1 cellular context compared by ENCODE assay signal in the genomic region with DNA sequence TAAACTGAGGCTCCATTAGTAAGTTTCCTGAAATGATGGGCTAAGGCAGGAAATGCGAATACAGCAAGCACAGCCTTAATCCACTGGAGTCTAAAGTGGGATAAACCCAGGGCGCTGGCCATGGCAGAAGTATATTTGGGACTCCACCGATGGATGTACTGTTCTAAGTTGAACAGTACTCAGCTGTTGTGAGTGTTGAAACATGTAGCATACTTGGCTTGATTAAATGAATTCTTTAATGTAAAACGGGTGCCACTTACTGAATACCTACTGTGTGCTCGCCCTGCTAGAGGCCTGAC.
TF ChIP-seq lines count a peak whose summit lies in the region.

No MANE protein-coding gene starts in this region.

TF ChIP-seq in endothelial cell of umbilical vein, 7 proteins besides CTCF, POLR2A, EP300 and RAD21:
- no peak for TF ChIP-seq MYC (IDR thresholded peaks at IDR 0.05; ENCODE audit: low read depth, low read length)
- TF ChIP-seq GATA2 (IDR thresholded peaks at IDR 0.05; ENCODE audit: insufficient read depth, insufficient read length, low read depth, low read length): no peak
- TF ChIP-seq, protein P1, sequence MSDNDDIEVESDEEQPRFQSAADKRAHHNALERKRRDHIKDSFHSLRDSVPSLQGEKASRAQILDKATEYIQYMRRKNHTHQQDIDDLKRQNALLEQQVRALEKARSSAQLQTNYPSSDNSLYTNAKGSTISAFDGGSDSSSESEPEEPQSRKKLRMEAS (IDR thresholded peaks at IDR 0.05; ENCODE audit: insufficient read depth, insufficient read length): no peak
- TF ChIP-seq JUN (IDR thresholded peaks at IDR 0.05; ENCODE audit: borderline replicate concordance, insufficient read depth, insufficient read length, low read depth): no peak
- no peak for TF ChIP-seq EZH2 (IDR thresholded peaks at IDR 0.05; ENCODE audit: borderline replicate concordance, low read depth, low read length, severe bottlenecking)
- TF ChIP-seq POLR2AphosphoS5 (IDR thresholded peaks at IDR 0.05; ENCODE audit: insufficient read depth, low read depth, low read length): no peak
- TF ChIP-seq FOS (IDR thresholded peaks at IDR 0.05; ENCODE audit: borderline replicate concordance, insufficient read depth, low read length): no peak
